ENCODE assay signal across 11 cellular contexts in the genomic region with DNA sequence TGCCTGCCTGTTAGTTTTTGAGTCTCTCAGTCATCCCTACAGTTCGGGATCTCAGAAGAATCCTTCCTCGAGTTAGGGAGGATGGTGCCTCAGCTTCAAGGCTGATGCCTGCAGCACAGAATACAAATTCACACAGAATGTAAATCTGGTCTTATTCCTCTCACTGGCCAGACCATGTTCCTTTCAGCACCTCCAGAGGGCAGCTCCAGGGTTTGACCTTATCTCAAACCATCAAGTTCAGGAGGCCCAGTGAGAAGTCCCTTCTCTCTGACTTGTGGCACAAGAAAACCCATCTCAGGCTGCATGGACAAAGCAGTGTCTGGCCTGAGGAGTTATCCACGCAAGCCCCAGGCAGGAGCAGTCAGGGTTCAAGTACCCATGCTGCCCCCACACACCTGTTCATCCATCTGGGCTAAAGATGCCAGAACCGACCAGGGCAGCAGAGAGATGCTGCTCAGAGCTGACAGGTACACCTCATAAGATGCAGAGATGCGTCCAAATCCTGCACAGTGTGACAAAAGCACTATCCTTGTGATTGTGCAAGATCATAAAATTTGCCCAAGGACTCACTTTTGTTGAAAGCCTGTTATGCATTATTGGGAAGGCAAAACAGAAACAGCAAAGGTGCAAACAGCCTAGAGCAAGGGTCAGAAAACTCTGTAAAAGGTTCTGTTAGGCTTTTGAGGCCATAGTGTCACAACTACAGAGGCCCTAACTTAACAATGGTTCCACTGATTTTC. TPM values are rescaled to one million over a fixed set of nuclear protein-coding genes. Genes with fewer than 3 reads are reported as not detected.
DNase-seq lines count a peak whose midpoint lies in the region; ATAC-seq and TF ChIP-seq lines count a peak whose summit lies in the region.
"Had no signal": no experiment of that assay in that cellular context is flagged by ENCODE, and none has a peak within 500 bp of the region (broad histone marks: within the 10 kb centered on the region; RNA-seq: fewer than 3 reads in every experiment).

No MANE protein-coding gene starts in this region.

- TF ChIP-seq CTCF in AG04449 (IDR thresholded peaks at IDR 0.05; ENCODE audit: insufficient read depth, low read length, missing control alignments): peak; percentile 10
- peak; percentile 43 for TF ChIP-seq CTCF in GM12873 (IDR thresholded peaks at IDR 0.05; ENCODE audit: insufficient read depth, low read depth, low read length, missing control alignments)
- peak; percentile 72 for TF ChIP-seq CTCF in OCI-LY7 (conservative IDR thresholded peaks at IDR 0.05; ENCODE audit: low read length)
- TF ChIP-seq CTCF in fibroblast of pulmonary artery (IDR thresholded peaks at IDR 0.05; ENCODE audit: low read length, missing control alignments): peak; percentile 17
- TF ChIP-seq CTCF in mesothelial cell of epicardium (IDR thresholded peaks at IDR 0.05; ENCODE audit: unreplicated experiment): no peak
- no peak for TF ChIP-seq CTCF in CD8-positive, alpha-beta T cell (IDR thresholded peaks at IDR 0.05)

- H3K9me3 Mint-ChIP-seq in mesothelial cell of epicardium: peaks cover 7% of the 10 kb centered on the region
- H3K9me3 Mint-ChIP-seq in activated CD4-positive, alpha-beta memory T cell treated with anti-CD3 and anti-CD28 coated beads for 36 hours: no peaks in the 10 kb centered on the region
- H3K9me3 Mint-ChIP-seq in CD8-positive, alpha-beta T cell: no peaks in the 10 kb centered on the region
- H3K9me3 Mint-ChIP-seq: central memory CD8-positive, alpha-beta T cell had no signal

- POLR2A ChIA-PET in AG04449 (lab: Yijun Ruan, JAX) (interaction anchor here (1.8 kb wide), 1 partner anchor 50 kb away, joined by 3 read pairs; a partner anchor contains a TSS), OCI-LY7 (lab: Charles Lee) (interaction anchor here (0.8 to 2.8 kb wide), 5 partner anchors 73 to 183 kb away, joined by 3 to 15 read pairs (median 5); no protein-coding TSS in a partner anchor)
- POLR2A ChIA-PET in activated CD4-positive, alpha-beta memory T cell treated with anti-CD3 and anti-CD28 coated beads for 36 hours (lab: Charles Lee): no interaction called here
- POLR2A ChIA-PET in CD8-positive, alpha-beta T cell (lab: Charles Lee): interaction anchor here (0.9 kb wide), 1 partner anchor 212 kb away, joined by 3 read pairs; no protein-coding TSS in a partner anchor

- no peak overlapping the region for H3K4me3 Mint-ChIP-seq in mesothelial cell of epicardium
- H3K4me3 Mint-ChIP-seq in activated CD4-positive, alpha-beta memory T cell treated with anti-CD3 and anti-CD28 coated beads for 36 hours: no peak overlapping the region
- H3K4me3 Mint-ChIP-seq in CD8-positive, alpha-beta T cell: no peak overlapping the region
- H3K4me3 Mint-ChIP-seq: central memory CD8-positive, alpha-beta T cell had no signal

- intact Hi-C loops in OCI-LY7 (cut with micrococcal nuclease; ENCODE audit: unreplicated experiment): no loop called here
- intact Hi-C loops in activated CD4-positive, alpha-beta memory T cell treated with anti-CD3 and anti-CD28 coated beads for 36 hours (cut with micrococcal nuclease): no loop called here
- intact Hi-C loops in CD8-positive, alpha-beta T cell (cut with DNase I, micrococcal nuclease): loop anchor here (2.0 to 10.0 kb wide), 3 partner anchors 554 to 1173 kb away; a partner anchor contains a TSS

- no peak overlapping the region for H3K4me2 ChIP-seq in OCI-LY7 (ENCODE audit: low read length)

- no peak overlapping the region for H3K27ac ChIP-seq in OCI-LY7 (ENCODE audit: low read depth, low read length, poor library complexity, severe bottlenecking)
- no peak overlapping the region for H3K27ac ChIP-seq in CD8-positive, alpha-beta T cell (ENCODE audit: low read depth, low read length)

- no TSS peak for BruUV-seq in OCI-LY7 (replicated peaks; lab: Mats Ljungman, UMichigan)

- no peaks in the 10 kb centered on the region for H3K9me2 ChIP-seq in OCI-LY7 (ENCODE audit: insufficient read depth, low read length)

- no peak overlapping the region for H3K27ac Mint-ChIP-seq in mesothelial cell of epicardium
- no peak overlapping the region for H3K27ac Mint-ChIP-seq in activated CD4-positive, alpha-beta memory T cell treated with anti-CD3 and anti-CD28 coated beads for 36 hours
- H3K27ac Mint-ChIP-seq in CD8-positive, alpha-beta T cell: no peak overlapping the region

- DNase-seq in AG04449 (ENCODE audit: low read depth, low spot score): no peak
- peak; percentile 64 for DNase-seq in OCI-LY7 (ENCODE audit: low spot score)
- no peak for DNase-seq in fibroblast of pulmonary artery (ENCODE audit: low read depth)
- DNase-seq in mesothelial cell of epicardium (ENCODE audit: low spot score in 2 of 2, unreplicated experiment in 2 of 2): no peak
- DNase-seq in GF-D8 (lab: John Stamatoyannopoulos, UW): no peak
- no peak for DNase-seq in activated CD4-positive, alpha-beta memory T cell treated with anti-CD3 and anti-CD28 coated beads for 36 hours
- DNase-seq in CD8-positive, alpha-beta T cell: no peak
- DNase-seq: activated CD4-positive, alpha-beta T cell treated with anti-CD3 and anti-CD28 coated beads, Interleukin-2, amount 50 U/mL, for 1 hour; NCI-H2081 treated with DMSO at 0.1 percent for 48 hours had no signal

- no peak overlapping the region for H2AFZ ChIP-seq in OCI-LY7 (ENCODE audit: low read length)

- H3K4me3 ChIP-seq in AG04449 (ENCODE audit: low read depth, low read length) (no peak overlapping the region), OCI-LY7 (ENCODE audit: low read depth, low read length, poor library complexity, severe bottlenecking) (no peak overlapping the region), fibroblast of pulmonary artery (replicated peaks; ENCODE audit: low read depth, low read length) (no peak overlapping the region)
- H3K4me3 ChIP-seq in CD8-positive, alpha-beta T cell (ENCODE audit: low read depth, low read length): no peak overlapping the region

- H3K79me2 ChIP-seq in OCI-LY7 (ENCODE audit: insufficient read depth, low read depth, low read length): peaks cover 1% of the 10 kb centered on the region; the same call in 1 of the 2 replicates

- H3K27me3 Mint-ChIP-seq in mesothelial cell of epicardium (ENCODE audit: low read depth): no peaks in the 10 kb centered on the region
- H3K27me3 Mint-ChIP-seq in activated CD4-positive, alpha-beta memory T cell treated with anti-CD3 and anti-CD28 coated beads for 36 hours: peaks cover 1% of the 10 kb centered on the region
- no peaks in the 10 kb centered on the region for H3K27me3 Mint-ChIP-seq in CD8-positive, alpha-beta T cell (ENCODE audit: low read depth)
- H3K27me3 Mint-ChIP-seq: central memory CD8-positive, alpha-beta T cell had no signal

- CTCF ChIA-PET in AG04449 (lab: Yijun Ruan, JAX) (interaction anchor here (1.1 to 22.7 kb wide), 16 partner anchors 9 to 704 kb away, joined by 3 to 437 read pairs (median 5); no protein-coding TSS in a partner anchor), OCI-LY7 (lab: Charles Lee; ENCODE audit: unreplicated experiment) (interaction anchor here (1.0 to 4.7 kb wide), 4 partner anchors 102 to 212 kb away, joined by 3 to 45 read pairs (median 3); no protein-coding TSS in a partner anchor)
- CTCF ChIA-PET in activated CD4-positive, alpha-beta memory T cell treated with anti-CD3 and anti-CD28 coated beads for 36 hours (lab: Charles Lee): interaction anchor here (1.0 to 11.8 kb wide), 4 partner anchors 81 to 218 kb away, joined by 3 to 407 read pairs (median 110); no protein-coding TSS in a partner anchor
- CTCF ChIA-PET in CD8-positive, alpha-beta T cell (lab: Charles Lee): interaction anchor here (0.7 to 9.2 kb wide), 5 partner anchors 212 to 349 kb away, joined by 3 to 173 read pairs (median 5); no protein-coding TSS in a partner anchor

- peaks cover 5% of the 10 kb centered on the region for H3K4me1 ChIP-seq in OCI-LY7 (ENCODE audit: insufficient read depth, low read length, poor library complexity, severe bottlenecking)
- no peaks in the 10 kb centered on the region for H3K4me1 ChIP-seq in CD8-positive, alpha-beta T cell (ENCODE audit: insufficient read depth, low read length)

- no peaks in the 10 kb centered on the region for H4K20me1 ChIP-seq in OCI-LY7 (ENCODE audit: insufficient read depth, low read length)

- H3K27me3 ChIP-seq in CD8-positive, alpha-beta T cell (ENCODE audit: insufficient read depth, low read length): no peaks in the 10 kb centered on the region

- peaks cover 29% of the 10 kb centered on the region for H3K36me3 ChIP-seq in OCI-LY7 (ENCODE audit: insufficient read depth, low read length)
- H3K36me3 ChIP-seq in CD8-positive, alpha-beta T cell (ENCODE audit: insufficient read depth, low read length): no peaks in the 10 kb centered on the region

- ATAC-seq in CD8-positive, alpha-beta T cell: no peak

- H3K36me3 Mint-ChIP-seq in mesothelial cell of epicardium: peaks cover 6% of the 10 kb centered on the region
- no peaks in the 10 kb centered on the region for H3K36me3 Mint-ChIP-seq in activated CD4-positive, alpha-beta memory T cell treated with anti-CD3 and anti-CD28 coated beads for 36 hours
- H3K36me3 Mint-ChIP-seq in CD8-positive, alpha-beta T cell: no peaks in the 10 kb centered on the region

- H3K4me1 Mint-ChIP-seq in mesothelial cell of epicardium: no peaks in the 10 kb centered on the region
- no peaks in the 10 kb centered on the region for H3K4me1 Mint-ChIP-seq in activated CD4-positive, alpha-beta memory T cell treated with anti-CD3 and anti-CD28 coated beads for 36 hours (ENCODE audit: low read depth)
- H3K4me1 Mint-ChIP-seq in CD8-positive, alpha-beta T cell (ENCODE audit: low read depth): no peaks in the 10 kb centered on the region
- H3K4me1 Mint-ChIP-seq: central memory CD8-positive, alpha-beta T cell had no signal

- peaks cover 11% of the 10 kb centered on the region; the same call in 1 of the 2 replicates for H3K9me3 ChIP-seq in OCI-LY7 (ENCODE audit: low read length)
- H3K9me3 ChIP-seq in CD8-positive, alpha-beta T cell (ENCODE audit: low read length): no peaks in the 10 kb centered on the region

RNA-seq across cellular contexts. Expression of a gene that starts 49.8 kb away (rescaled TPM):
- total RNA-seq in OCI-LY7 (2014; rRNA removed; shearing (Covaris generic)): 12.0 and 16.3 TPM in 2 replicates
- 18.8 and 24.2 TPM in 2 replicates for total RNA-seq in OCI-LY7 (2022)
- total RNA-seq in mesothelial cell of epicardium: 9.0 to 9.2 TPM (median 9.1 TPM) in 3 replicates
- total RNA-seq in activated CD4-positive, alpha-beta memory T cell treated with anti-CD3 and anti-CD28 coated beads for 36 hours: under 1 TPM; 0.74 to 0.82 TPM
- under 1 TPM; 0.54 to 0.81 TPM for total RNA-seq in CD8-positive, alpha-beta T cell

Comparison
In these comparisons a context has a peak if more than half of its experiments do, and no peak if none do; other contexts are left out.
1. CTCF ChIP-seq: peak in AG04449 (single experiment), GM12873 (single experiment), OCI-LY7 (single experiment) and fibroblast of pulmonary artery (single experiment); none in mesothelial cell of epicardium (single experiment) and CD8-positive, alpha-beta T cell (single experiment).
2. intact Hi-C loops: an anchor here in CD8-positive, alpha-beta T cell (2.0 to 10.0 kb wide); none called in OCI-LY7 and activated CD4-positive, alpha-beta memory T cell treated with anti-CD3 and anti-CD28 coated beads for 36 hours.